ENCODE assay signal across 8 cellular contexts in the genomic region with DNA sequence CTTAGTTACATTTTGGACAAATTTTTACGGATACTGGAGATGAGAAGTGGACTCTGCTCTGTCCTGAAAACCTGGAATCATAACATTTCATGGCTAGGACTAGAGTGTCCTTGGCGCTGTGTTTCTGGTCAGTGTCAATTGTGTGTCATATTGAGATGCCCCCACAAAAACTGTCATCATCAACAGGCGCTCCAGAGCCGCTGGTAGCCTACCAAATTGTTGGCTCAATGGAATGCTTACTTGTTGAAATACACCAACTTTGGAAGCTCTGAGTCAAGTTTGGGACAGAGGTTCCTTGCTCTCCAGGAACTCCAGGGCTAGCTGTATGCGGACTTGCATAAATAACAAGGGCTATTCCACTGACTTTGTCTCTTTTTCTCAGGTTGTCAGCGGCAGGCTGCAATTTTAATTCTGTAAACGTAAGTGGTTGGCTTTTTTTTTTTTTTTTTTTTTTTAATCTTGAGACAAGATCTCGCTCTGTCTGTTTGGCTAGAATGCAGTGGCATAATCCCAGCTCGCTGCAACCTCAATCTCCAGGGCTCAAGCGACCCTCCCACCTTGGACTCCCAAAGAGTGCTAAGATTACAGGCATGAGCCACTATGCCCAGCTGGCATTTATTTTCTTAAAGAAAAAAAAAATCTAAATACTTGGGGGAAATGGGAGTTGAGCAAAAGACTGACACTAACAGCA. TPM values are rescaled to one million over a fixed set of nuclear protein-coding genes. Genes with fewer than 3 reads are reported as not detected.
DNase-seq lines count a peak whose midpoint lies in the region; ATAC-seq and TF ChIP-seq lines count a peak whose summit lies in the region.

No MANE protein-coding gene starts in this region.

- intact Hi-C loops in Panc1 (cut with micrococcal nuclease; ENCODE audit: unreplicated experiment), result no loop called here
- intact Hi-C loops in esophagus muscularis mucosa (cut with DNase I), result no loop called here

- no peaks in the 10 kb centered on the region for H3K36me3 ChIP-seq in CD8-positive, alpha-beta memory T cell (ENCODE audit: insufficient read depth, low read length)
- H3K36me3 ChIP-seq in Panc1 (ENCODE audit: control insufficient read depth, insufficient read depth, low read length), result no peaks in the 10 kb centered on the region
- H3K36me3 ChIP-seq in esophagus muscularis mucosa, result no peaks in the 10 kb centered on the region

- peaks cover 8 to 24% (median 16%) of the 10 kb centered on the region in 3 donors for H3K4me1 Mint-ChIP-seq in CD8-positive, alpha-beta memory T cell
- peaks cover 18% of the 10 kb centered on the region for H3K4me1 Mint-ChIP-seq in nephron progenitor cell

- no peak for ATAC-seq in Panc1
- ATAC-seq in HG03159 (IDR thresholded peaks at IDR 0.05; ENCODE audit: unreplicated experiment), result no peak

- H3K4me1 ChIP-seq in CD8-positive, alpha-beta memory T cell (ENCODE audit: insufficient read depth, low read length), result no peaks in the 10 kb centered on the region
- no peaks in the 10 kb centered on the region; the same call in 1 of the 2 replicates for H3K4me1 ChIP-seq in Panc1 (ENCODE audit: control insufficient read depth, insufficient read depth, low read length)
- peaks cover 0 to 34% (median 26%) of the 10 kb centered on the region in 4 donors for H3K4me1 ChIP-seq in esophagus muscularis mucosa

- TF ChIP-seq EP300 in esophagus muscularis mucosa (IDR thresholded peaks at IDR 0.05), result no peak

- CTCF ChIA-PET in CD8-positive, alpha-beta memory T cell (lab: Charles Lee), result interaction anchor here (0.6 to 0.9 kb wide), 2 partner anchors 11 to 14 kb away, joined by 3 to 4 read pairs; no protein-coding TSS in a partner anchor
- CTCF ChIA-PET in Panc1 (lab: Charles Lee), result no interaction called here

- BruUV-seq in Panc1 (replicated peaks; lab: Mats Ljungman, UMichigan), result no TSS peak

- H3K4me3 ChIP-seq in CD8-positive, alpha-beta memory T cell (ENCODE audit: low read length), result peak overlapping the region; percentile 59
- H3K4me3 ChIP-seq in Panc1 (ENCODE audit: low read depth in 2 of 2, low read length in 2 of 2), result peak overlapping the region; percentile 37 to 50
- peak overlapping the region; percentile 65 to 71 (median 68) for H3K4me3 ChIP-seq in esophagus muscularis mucosa

- in situ Hi-C loops in Panc1 (cut with HindIII; ENCODE audit: low pct_unique_long_range_greater_than_20kb, low sequenced_read_pairs), result no loop called here

- peaks cover 10 to 33% of the 10 kb centered on the region in 2 donors for H3K27me3 Mint-ChIP-seq in CD8-positive, alpha-beta memory T cell
- peaks cover 58% of the 10 kb centered on the region for H3K27me3 Mint-ChIP-seq in nephron progenitor cell (ENCODE audit: low read depth, poor library complexity)

- H3K9me3 ChIP-seq in CD8-positive, alpha-beta memory T cell (ENCODE audit: low read length), result no peaks in the 10 kb centered on the region
- H3K9me3 ChIP-seq in Panc1 (ENCODE audit: control insufficient read depth, insufficient read depth, low read depth, low read length), result no peaks in the 10 kb centered on the region
- H3K9me3 ChIP-seq in esophagus muscularis mucosa, result no peaks in the 10 kb centered on the region

- TF ChIP-seq CTCF in Panc1 (IDR thresholded peaks at IDR 0.05) (no peak), esophagus muscularis mucosa (IDR thresholded peaks at IDR 0.05) (no peak), nephron progenitor cell (IDR thresholded peaks at IDR 0.05) (no peak)

- WGBS in esophagus muscularis mucosa, result 25% methylated on average over 10 of the region's 10 CpGs

- peak in 2 of 5 donors; percentile 1 to 7 for DNase-seq in CD8-positive, alpha-beta memory T cell
- no peak for DNase-seq in Panc1 (ENCODE audit: low read depth, low spot score)
- DNase-seq in esophagus muscularis mucosa (ENCODE audit: extremely low spot score), result no peak
- no peak for DNase-seq in nephron progenitor cell
- DNase-seq in COLO829 (ENCODE audit: low spot score), result no peak
- DNase-seq in NCI-H2081 (lab: John Stamatoyannopoulos, UW), result no peak
- DNase-seq in HuH-7 (ENCODE audit: low spot score), result no peak

- peak overlapping the region; percentile 38 for H3K27ac ChIP-seq in CD8-positive, alpha-beta memory T cell (ENCODE audit: low read depth, low read length)
- H3K27ac ChIP-seq in Panc1 (ENCODE audit: low read length), result no peak overlapping the region
- H3K27ac ChIP-seq in esophagus muscularis mucosa (replicated peaks in 1 of 4), result peak overlapping the region; percentile 64 to 81 (median 73)

- TF ChIP-seq POLR2A in esophagus muscularis mucosa (IDR thresholded peaks at IDR 0.05; ENCODE audit: low read depth), result no peak

- peaks cover 0 to 7% (median 0%) of the 10 kb centered on the region in 5 donors for H3K9me3 Mint-ChIP-seq in CD8-positive, alpha-beta memory T cell
- no peaks in the 10 kb centered on the region for H3K9me3 Mint-ChIP-seq in nephron progenitor cell

- peak overlapping the region; percentile 70 to 97 (median 91) for H3K4me3 Mint-ChIP-seq in CD8-positive, alpha-beta memory T cell
- peak overlapping the region; percentile 92 for H3K4me3 Mint-ChIP-seq in nephron progenitor cell

- no peaks in the 10 kb centered on the region for H3K27me3 ChIP-seq in CD8-positive, alpha-beta memory T cell (ENCODE audit: insufficient read depth, low read length, poor library complexity, severe bottlenecking)
- H3K27me3 ChIP-seq in Panc1 (ENCODE audit: control insufficient read depth, insufficient read depth, low read length) (peaks cover 5% of the 10 kb centered on the region), esophagus muscularis mucosa (no peaks in the 10 kb centered on the region)

- peak overlapping the region; percentile 52 to 96 (median 88) for H3K27ac Mint-ChIP-seq in CD8-positive, alpha-beta memory T cell
- no peak overlapping the region for H3K27ac Mint-ChIP-seq in nephron progenitor cell

- H3K36me3 Mint-ChIP-seq in CD8-positive, alpha-beta memory T cell, result peaks cover 0 to 3% (median 2%) of the 10 kb centered on the region in 3 donors
- no peaks in the 10 kb centered on the region for H3K36me3 Mint-ChIP-seq in nephron progenitor cell (ENCODE audit: low read depth)

- POLR2A ChIA-PET in CD8-positive, alpha-beta memory T cell (lab: Charles Lee), result no interaction called here
- POLR2A ChIA-PET in Panc1 (lab: Charles Lee), result no interaction called here

RNA-seq across cellular contexts. Expression of a gene that starts 0.9 kb away (rescaled TPM):
- total RNA-seq in CD8-positive, alpha-beta memory T cell, result 1 to 10 TPM; 1.4 to 1.6 TPM
- 18.2 TPM for polyA plus RNA-seq in CD8-positive, alpha-beta memory T cell
- total RNA-seq in Panc1 (2021; ENCODE audit: unreplicated experiment) (1.2 TPM), esophagus muscularis mucosa (10 to 100 TPM; 20.0 to 63.3 (median 43.2) TPM)
- 0.57 TPM for polyA plus RNA-seq in Panc1 (2012; ENCODE audit: insufficient read length)
